In the genomic region with DNA sequence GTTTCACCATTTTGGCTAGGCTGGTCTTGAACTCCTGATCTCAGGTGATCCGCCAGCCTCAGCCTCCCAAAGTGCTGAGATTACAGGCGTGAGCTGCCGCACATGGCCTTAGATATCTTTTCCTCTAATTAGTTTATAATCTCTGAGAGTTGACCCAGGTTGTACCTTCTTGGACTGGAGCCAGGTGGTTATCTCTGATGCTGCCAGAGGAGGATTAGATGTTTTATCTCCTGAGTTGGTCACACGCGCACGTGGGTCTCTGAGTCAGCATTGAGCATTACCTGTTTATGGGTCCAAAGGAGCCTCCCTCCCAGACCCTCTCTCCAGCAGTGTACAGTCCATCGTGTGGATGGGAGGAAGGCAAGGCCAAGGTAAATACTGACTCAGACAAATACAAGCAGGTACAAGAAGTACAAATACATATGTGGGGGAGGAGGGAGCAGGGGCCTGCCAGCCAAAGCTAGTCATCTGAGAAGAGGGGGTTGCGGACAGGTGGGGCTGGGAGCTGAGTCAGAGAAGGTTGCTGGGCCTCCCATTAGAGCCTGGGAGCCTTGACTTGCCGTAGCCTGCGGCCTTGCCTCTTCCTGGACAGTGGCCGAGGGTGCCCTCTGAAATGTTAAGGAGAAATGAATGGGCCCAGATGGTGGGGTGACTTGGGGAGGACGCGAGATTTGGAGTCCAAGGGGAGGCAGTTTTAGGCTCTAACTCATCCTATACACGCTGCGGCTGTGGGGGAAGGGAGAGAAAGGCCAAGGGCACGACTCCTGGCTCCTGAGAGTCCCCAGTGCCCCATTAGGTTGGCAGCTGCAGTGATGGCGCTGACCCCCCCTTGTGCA, we compare ENCODE assay signal across 8 cellular contexts. TPM values are rescaled to one million over a fixed set of nuclear protein-coding genes. Genes with fewer than 3 reads are reported as not detected.
DNase-seq lines count a peak whose midpoint lies in the region; ATAC-seq and TF ChIP-seq lines count a peak whose summit lies in the region.

No MANE protein-coding gene starts in this region.

- no TSS peak for BruUV-seq in A673 (replicated peaks; lab: Mats Ljungman, UMichigan)

- POLR2A ChIA-PET in A673 (lab: Charles Lee; ENCODE audit: low non-redundant PET): no interaction called here

- DNase-seq in NCI-H1105 (lab: John Stamatoyannopoulos, UW) (peak; percentile 1), NCI-H1105 treated with DMSO at 0.1 percent for 48 hours (lab: John Stamatoyannopoulos, UW) (no peak), glomerular visceral epithelial cell (ENCODE audit: extremely low spot score) (peak; percentile 65), GF-D8 (lab: John Stamatoyannopoulos, UW) (no peak), A673 (ENCODE audit: low spot score) (no peak), AG08396 (ENCODE audit: low spot score) (no peak)

- H3K9me3 ChIP-seq in A673 (ENCODE audit: low read depth, low read length, poor library complexity, severe bottlenecking): no peaks in the 10 kb centered on the region

- H3K27me3 Mint-ChIP-seq in stimulated activated memory B cell treated with anti-CD40 and anti-IgM and Interleukin-4, amounts not matched to agents 10 μg/mL and 1 μg/mL and 100 μg/mL, for 72 hours: no peaks in the 10 kb centered on the region

- H3K9me3 Mint-ChIP-seq in stimulated activated memory B cell treated with anti-CD40 and anti-IgM and Interleukin-4, amounts not matched to agents 10 μg/mL and 1 μg/mL and 100 μg/mL, for 72 hours: no peaks in the 10 kb centered on the region

- H3K27ac Mint-ChIP-seq in stimulated activated memory B cell treated with anti-CD40 and anti-IgM and Interleukin-4, amounts not matched to agents 10 μg/mL and 1 μg/mL and 100 μg/mL, for 72 hours: peak overlapping the region; percentile 69

- H3K4me3 ChIP-seq in A673 (ENCODE audit: low read depth, low read length, poor library complexity, severe bottlenecking): no peak overlapping the region

- ATAC-seq in stimulated activated memory B cell treated with anti-CD40 and anti-IgM and Interleukin-4, amounts not matched to agents 10 μg/mL and 1 μg/mL and 100 μg/mL, for 72 hours: no peak

- H3K36me3 ChIP-seq in A673 (ENCODE audit: insufficient read depth, low read length, poor library complexity, severe bottlenecking): no peaks in the 10 kb centered on the region

- peaks cover 7% of the 10 kb centered on the region for H3K4me1 ChIP-seq in A673 (ENCODE audit: insufficient read depth, low read length, poor library complexity, severe bottlenecking)

- H3K27ac ChIP-seq in VCaP: peak overlapping the region; percentile 95
- no peak overlapping the region for H3K27ac ChIP-seq in A673 (ENCODE audit: low read depth, low read length, poor library complexity, severe bottlenecking)

- no peaks in the 10 kb centered on the region for H3K36me3 Mint-ChIP-seq in stimulated activated memory B cell treated with anti-CD40 and anti-IgM and Interleukin-4, amounts not matched to agents 10 μg/mL and 1 μg/mL and 100 μg/mL, for 72 hours

- H3K27me3 ChIP-seq in A673 (replicated peaks; ENCODE audit: insufficient read depth, low read depth, low read length, poor library complexity): no peaks in the 10 kb centered on the region

- CTCF ChIA-PET in A673 (lab: Charles Lee): no interaction called here

- intact Hi-C loops in A673 (cut with micrococcal nuclease; ENCODE audit: unreplicated experiment): no loop called here

- no peak overlapping the region for H3K4me3 Mint-ChIP-seq in stimulated activated memory B cell treated with anti-CD40 and anti-IgM and Interleukin-4, amounts not matched to agents 10 μg/mL and 1 μg/mL and 100 μg/mL, for 72 hours

- TF ChIP-seq CTCF in VCaP (conservative IDR thresholded peaks at IDR 0.05): no peak
- no peak for TF ChIP-seq CTCF in A673 (conservative IDR thresholded peaks at IDR 0.05; ENCODE audit: low read depth, low read length)

- H3K4me1 Mint-ChIP-seq in stimulated activated memory B cell treated with anti-CD40 and anti-IgM and Interleukin-4, amounts not matched to agents 10 μg/mL and 1 μg/mL and 100 μg/mL, for 72 hours: peaks cover 58% of the 10 kb centered on the region

RNA-seq across cellular contexts. Expression of gene IL6R, which starts 13.1 kb away (rescaled TPM):
- total RNA-seq in A673 (2021): 1.6 and 1.9 TPM in 2 replicates

Comparison
In these comparisons a context has a peak if more than half of its experiments do, and no peak if none do; other contexts are left out.
1. DNase-seq: peak in NCI-H1105 (single experiment) and glomerular visceral epithelial cell (single experiment); none in NCI-H1105 treated with DMSO at 0.1 percent for 48 hours (single experiment), GF-D8 (single experiment), A673 (single experiment) and AG08396 (single experiment).